ENCODE assay signal across 8 cellular contexts in genomic region chr17:77281904-77282367, GRCh38.
DNase-seq lines count a peak whose midpoint lies in the region; ATAC-seq and TF ChIP-seq lines count a peak whose summit lies in the region.

No MANE protein-coding gene starts in this region.

- no peaks in the 10 kb centered on the region for H3K36me3 Mint-ChIP-seq in activated CD4-positive, alpha-beta T cell treated with anti-CD3 and anti-CD28 coated beads, Interleukin-2, amount 10 ng/mL, durations not matched to agents 7 days and 5 days (ENCODE audit: low read depth)

- peak overlapping the region; percentile 94 for H3K27ac ChIP-seq in prostate gland

- H3K4me1 ChIP-seq in prostate gland (replicated peaks): peaks cover 17% of the 10 kb centered on the region

- intact Hi-C loops in prostate gland (cut with DNase I): no loop called here

- TF ChIP-seq CTCF in epithelial cell of esophagus (IDR thresholded peaks at IDR 0.05; ENCODE audit: insufficient read depth, low read depth, low read length, missing control alignments) (no peak), prostate gland (IDR thresholded peaks at IDR 0.05) (no peak)

- peak overlapping the region; percentile 80 for H3K4me3 ChIP-seq in epithelial cell of esophagus (ENCODE audit: low read length)
- H3K4me3 ChIP-seq in prostate gland: peak overlapping the region; percentile 54 to 78

- POLR2A ChIA-PET in activated CD4-positive, alpha-beta T cell treated with anti-CD3 and anti-CD28 coated beads, Interleukin-2, amount 10 ng/mL, durations not matched to agents 7 days and 5 days (lab: Charles Lee): no interaction called here

- no peak for DNase-seq in activated CD4-positive, alpha-beta T cell treated with anti-CD3 and anti-CD28 coated beads, Interleukin-2, amount 10 ng/mL, durations not matched to agents 7 days and 5 days
- DNase-seq in activated CD4-positive, alpha-beta T cell treated with anti-CD3 and anti-CD28 coated beads, Interleukin-2, amount 50 U/mL, for 1 hour: no peak
- peak; percentile 38 for DNase-seq in NCI-H526 treated with DMSO at 0.1 percent for 48 hours (lab: John Stamatoyannopoulos, UW)
- peak; percentile 60 for DNase-seq in epithelial cell of esophagus (ENCODE audit: low read depth)
- DNase-seq in prostate gland (ENCODE audit: low spot score): no peak
- no peak for DNase-seq in DMS79 treated with DMSO at 0.1 percent for 48 hours (lab: John Stamatoyannopoulos, UW)
- no peak for DNase-seq in activated gamma-delta T cell treated with Interleukin-2 at 50 U/mL for 16 hours

- peak overlapping the region; percentile 38 for H3K27ac Mint-ChIP-seq in activated CD4-positive, alpha-beta T cell treated with anti-CD3 and anti-CD28 coated beads, Interleukin-2, amount 10 ng/mL, durations not matched to agents 7 days and 5 days

- peak; percentile 7 for TF ChIP-seq POLR2A in prostate gland (IDR thresholded peaks at IDR 0.05)

- 42% methylated on average over 20 of the region's 20 CpGs for WGBS in prostate gland

- peaks cover 15% of the 10 kb centered on the region for H3K4me1 Mint-ChIP-seq in activated CD4-positive, alpha-beta T cell treated with anti-CD3 and anti-CD28 coated beads, Interleukin-2, amount 10 ng/mL, durations not matched to agents 7 days and 5 days

- no peaks in the 10 kb centered on the region for H3K36me3 ChIP-seq in prostate gland

- peaks cover 36% of the 10 kb centered on the region for H3K27me3 Mint-ChIP-seq in activated CD4-positive, alpha-beta T cell treated with anti-CD3 and anti-CD28 coated beads, Interleukin-2, amount 10 ng/mL, durations not matched to agents 7 days and 5 days

- no peak for ATAC-seq in GM19397 (IDR thresholded peaks at IDR 0.05; ENCODE audit: unreplicated experiment)

- peak overlapping the region; percentile 63 for H3K4me3 Mint-ChIP-seq in activated CD4-positive, alpha-beta T cell treated with anti-CD3 and anti-CD28 coated beads, Interleukin-2, amount 10 ng/mL, durations not matched to agents 7 days and 5 days

- no peaks in the 10 kb centered on the region for H3K9me3 Mint-ChIP-seq in activated CD4-positive, alpha-beta T cell treated with anti-CD3 and anti-CD28 coated beads, Interleukin-2, amount 10 ng/mL, durations not matched to agents 7 days and 5 days

- H3K9me3 ChIP-seq in prostate gland: no peaks in the 10 kb centered on the region

- H3K27me3 ChIP-seq in prostate gland (replicated peaks; ENCODE audit: insufficient read depth): no peaks in the 10 kb centered on the region

- CTCF ChIA-PET in activated CD4-positive, alpha-beta T cell treated with anti-CD3 and anti-CD28 coated beads, Interleukin-2, amount 10 ng/mL, durations not matched to agents 7 days and 5 days (lab: Charles Lee): no interaction called here

Comparison
In these comparisons a context has a peak if more than half of its experiments do, and no peak if none do; other contexts are left out.
1. DNase-seq: peak in NCI-H526 treated with DMSO at 0.1 percent for 48 hours (single experiment) and epithelial cell of esophagus (single experiment); none in activated CD4-positive, alpha-beta T cell treated with anti-CD3 and anti-CD28 coated beads, Interleukin-2, amount 10 ng/mL, durations not matched to agents 7 days and 5 days (single experiment), activated CD4-positive, alpha-beta T cell treated with anti-CD3 and anti-CD28 coated beads, Interleukin-2, amount 50 U/mL, for 1 hour (single experiment), prostate gland (single experiment), DMS79 treated with DMSO at 0.1 percent for 48 hours (single experiment) and activated gamma-delta T cell treated with Interleukin-2 at 50 U/mL for 16 hours (single experiment).